9 cellular contexts compared by ENCODE assay signal in the genomic region with DNA sequence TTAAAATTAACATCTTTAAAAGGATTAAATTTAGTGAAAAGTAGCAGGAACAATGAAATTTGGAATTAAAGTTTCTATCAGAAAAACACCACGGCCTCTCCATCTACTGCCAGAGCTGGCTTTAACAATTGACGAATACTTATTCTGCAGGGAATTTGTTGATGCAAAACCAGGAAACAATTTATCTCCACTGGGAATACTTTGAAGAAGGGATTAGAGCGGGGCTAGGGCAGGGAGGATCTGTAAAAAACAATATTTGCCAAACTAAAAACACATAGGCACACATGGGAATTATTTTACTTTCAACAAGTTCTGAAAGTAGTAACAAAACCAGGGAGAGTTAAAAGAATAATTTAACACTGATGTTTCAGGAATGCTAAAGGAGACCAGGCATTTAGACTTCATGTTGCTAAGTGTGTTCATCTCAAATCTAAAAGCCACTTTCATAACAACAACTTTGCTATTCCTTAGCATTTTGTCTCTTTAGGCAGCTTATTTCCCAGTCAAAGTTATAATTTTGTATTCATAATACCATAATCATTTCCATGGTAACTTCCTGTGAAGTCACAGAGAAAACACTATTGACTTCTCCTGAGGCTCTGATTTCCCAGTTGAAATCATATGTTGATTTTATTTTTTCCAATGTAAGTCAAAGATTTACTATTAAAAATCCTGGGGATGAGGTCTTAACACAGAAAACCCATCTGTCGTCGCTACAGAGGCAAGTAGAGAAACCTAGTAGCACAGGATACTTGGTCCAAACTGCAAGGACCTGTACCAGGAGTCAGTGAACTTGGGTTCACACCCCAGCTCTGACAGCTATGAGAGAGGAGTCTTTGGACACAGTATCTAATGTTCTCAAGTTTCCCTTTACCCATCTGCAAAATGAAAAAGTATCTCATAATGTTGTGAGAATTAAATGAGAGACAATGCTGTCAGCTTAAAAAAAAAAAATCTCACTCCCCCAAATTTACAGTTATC.
DNase-seq lines count a peak whose midpoint lies in the region; ATAC-seq and TF ChIP-seq lines count a peak whose summit lies in the region.
"Had no signal": no experiment of that assay in that cellular context is flagged by ENCODE, and none has a peak within 500 bp of the region (broad histone marks: within the 10 kb centered on the region; RNA-seq: fewer than 3 reads in every experiment).

No MANE protein-coding gene starts in this region.

- ATAC-seq in left lobe of liver (peak; percentile 85), GM18867 (IDR thresholded peaks at IDR 0.05; ENCODE audit: unreplicated experiment) (no peak)

- TF ChIP-seq CTCF in HEK293 (tag by site-specific recombination; IDR thresholded peaks at IDR 0.05) = no peak
- TF ChIP-seq CTCF in mammary epithelial cell (conservative IDR thresholded peaks at IDR 0.05 in 1 of 2, IDR thresholded peaks at IDR 0.05 in 1 of 2; ENCODE audit: extremely low read depth in 1 of 2, insufficient read depth in 1 of 2, low read depth in 1 of 2, low read length in 2 of 2) = no peak
- no peak for TF ChIP-seq CTCF in testis (IDR thresholded peaks at IDR 0.05)

- H3K4me2 ChIP-seq in mammary epithelial cell (ENCODE audit: insufficient read depth, low read depth, low read length) = no peak overlapping the region

- POLR2A ChIA-PET in HEK293 (lab: Yijun Ruan, JAX) = no interaction called here

- H3K4me1 ChIP-seq in HEK293 (ENCODE audit: control insufficient read depth, insufficient read depth, low read length) (peaks cover 28% of the 10 kb centered on the region), mammary epithelial cell (ENCODE audit: insufficient read depth, low read length) (peaks cover 5% of the 10 kb centered on the region), testis (peaks cover 30% of the 10 kb centered on the region)

- H3K9me3 ChIP-seq in HEK293 (ENCODE audit: control insufficient read depth, insufficient read depth, low read depth, low read length) (no peaks in the 10 kb centered on the region), mammary epithelial cell (replicated peaks; ENCODE audit: insufficient read depth, low read length) (no peaks in the 10 kb centered on the region), testis (no peaks in the 10 kb centered on the region)

- CTCF ChIA-PET in HEK293 (lab: Yijun Ruan, JAX) = interaction anchor here (0.7 kb wide), 1 partner anchor 1967 kb away, joined by 3 read pairs; no protein-coding TSS in a partner anchor
- CTCF ChIA-PET in mammary epithelial cell (lab: Charles Lee; ENCODE audit: low non-redundant PET) = no interaction called here

- in situ Hi-C loops in mammary epithelial cell (cut with MboI; ENCODE audit: low sequenced_read_pairs in 2 of 2) = no loop called here

- no peak for TF ChIP-seq POLR2A in testis (IDR thresholded peaks at IDR 0.05)

- intact Hi-C loops in mammary epithelial cell (cut with micrococcal nuclease) = no loop called here
- intact Hi-C loops in testis (cut with DNase I; ENCODE audit: low total_unique reads) = no loop called here

- H3K27ac ChIP-seq in HEK293 (ENCODE audit: extremely low read depth, low read depth, low read length) = no peak overlapping the region
- H3K27ac ChIP-seq in mammary epithelial cell (ENCODE audit: insufficient read depth, low read depth, low read length) = peak overlapping the region; percentile 21
- peak overlapping the region; percentile 41 to 46 for H3K27ac ChIP-seq in testis

- 94% methylated on average over 5 of the region's 5 CpGs for WGBS in mammary epithelial cell (ENCODE audit: low coverage, missing lambda C conversion rate)
- 32 to 38% methylated on average over 5 of the region's 5 CpGs for WGBS in testis, 2 donors

- DNase-seq in mammary epithelial cell (no peak), left lobe of liver (ENCODE audit: low spot score) (no peak), testis (peak; percentile 32), SW 1271 (lab: John Stamatoyannopoulos, UW) (no peak), NCI-H524 treated with DMSO at 0.1 percent for 48 hours (lab: John Stamatoyannopoulos, UW) (no peak), nucleus accumbens (lab: John Stamatoyannopoulos, UW) (no peak)
- DNase-seq: stimulated activated CD4-positive, alpha-beta T cell treated with anti-CD3 and anti-CD28 coated beads, Interleukin-15, amount 100 ng/mL, for 24 hours had no signal

- peaks cover 53% of the 10 kb centered on the region for H3K79me2 ChIP-seq in mammary epithelial cell (ENCODE audit: insufficient read depth, low read length)

- H3K9ac ChIP-seq in mammary epithelial cell (ENCODE audit: insufficient read depth, low read length) = no peak overlapping the region

- dilution Hi-C loops in mammary epithelial cell (cut with HindIII; ENCODE audit: low sequenced_read_pairs) = no loop called here

- H2AFZ ChIP-seq in mammary epithelial cell (ENCODE audit: low read depth, low read length) = no peak overlapping the region

- H3K4me3 ChIP-seq in HEK293 (ENCODE audit: low read depth, low read length) = no peak overlapping the region
- no peak overlapping the region for H3K4me3 ChIP-seq in mammary epithelial cell (replicated peaks in 1 of 3; ENCODE audit: insufficient read depth in 1 of 3, low read depth in 2 of 3, low read length in 3 of 3)
- no peak overlapping the region for H3K4me3 ChIP-seq in testis

- no TSS peak for BruUV-seq in mammary epithelial cell (replicated peaks; lab: Mats Ljungman, UMichigan)

- H3K27me3 ChIP-seq in mammary epithelial cell (ENCODE audit: insufficient read depth, low read length) = no peaks in the 10 kb centered on the region
- no peaks in the 10 kb centered on the region for H3K27me3 ChIP-seq in testis

- H4K20me1 ChIP-seq in mammary epithelial cell (ENCODE audit: insufficient read depth, low read length) = no peaks in the 10 kb centered on the region

- H3K36me3 ChIP-seq in HEK293 (ENCODE audit: control insufficient read depth in 2 of 2, insufficient read depth in 1 of 2, low read length in 2 of 2) (no peaks in the 10 kb centered on the region), mammary epithelial cell (ENCODE audit: insufficient read depth, low read length) (no peaks in the 10 kb centered on the region), testis (ENCODE audit: low read depth, missing control alignments) (no peaks in the 10 kb centered on the region)

TF ChIP-seq in HEK293, 187 proteins besides CTCF, POLR2A, EP300 and RAD21:
- TF ChIP-seq ZNF555 (tag by site-specific recombination; conservative IDR thresholded peaks at IDR 0.05) (no peak), ZIC2 (tag by site-specific recombination; IDR thresholded peaks at IDR 0.05) (no peak), ZNF664 (tag by site-specific recombination; IDR thresholded peaks at IDR 0.05) (peak; percentile 34; the same call in 1 of the 2 replicates), ZNF324 (tag by site-specific recombination; IDR thresholded peaks at IDR 0.05) (no peak), ZNF596 (tag by site-specific recombination; IDR thresholded peaks at IDR 0.05) (no peak), ZNF510 (tag by site-specific recombination; IDR thresholded peaks at IDR 0.05; ENCODE audit: insufficient replicate concordance) (no peak), ZNF350 (tag by site-specific recombination; IDR thresholded peaks at IDR 0.05) (no peak), GLI2 (tag by site-specific recombination; IDR thresholded peaks at IDR 0.05; ENCODE audit: borderline replicate concordance, low read depth) (no peak), ZNF292 (tag by site-specific recombination; IDR thresholded peaks at IDR 0.05; ENCODE audit: borderline replicate concordance, low read depth) (no peak), ZNF585B (tag by site-specific recombination; IDR thresholded peaks at IDR 0.05) (no peak), ZNF624 (tag by site-specific recombination; IDR thresholded peaks at IDR 0.05) (no peak), ZNF558 (tag by site-specific recombination; IDR thresholded peaks at IDR 0.05) (no peak), ZNF785 (tag by site-specific recombination; IDR thresholded peaks at IDR 0.05) (no peak)
- TF ChIP-seq, protein P1, sequence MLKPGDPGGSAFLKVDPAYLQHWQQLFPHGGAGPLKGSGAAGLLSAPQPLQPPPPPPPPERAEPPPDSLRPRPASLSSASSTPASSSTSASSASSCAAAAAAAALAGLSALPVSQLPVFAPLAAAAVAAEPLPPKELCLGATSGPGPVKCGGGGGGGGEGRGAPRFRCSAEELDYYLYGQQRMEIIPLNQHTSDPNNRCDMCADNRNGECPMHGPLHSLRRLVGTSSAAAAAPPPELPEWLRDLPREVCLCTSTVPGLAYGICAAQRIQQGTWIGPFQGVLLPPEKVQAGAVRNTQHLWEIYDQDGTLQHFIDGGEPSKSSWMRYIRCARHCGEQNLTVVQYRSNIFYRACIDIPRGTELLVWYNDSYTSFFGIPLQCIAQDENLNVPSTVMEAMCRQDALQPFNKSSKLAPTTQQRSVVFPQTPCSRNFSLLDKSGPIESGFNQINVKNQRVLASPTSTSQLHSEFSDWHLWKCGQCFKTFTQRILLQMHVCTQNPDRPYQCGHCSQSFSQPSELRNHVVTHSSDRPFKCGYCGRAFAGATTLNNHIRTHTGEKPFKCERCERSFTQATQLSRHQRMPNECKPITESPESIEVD (tag by site-specific recombination; IDR thresholded peaks at IDR 0.05) = peak; percentile 76
- TF ChIP-seq, protein P2, sequence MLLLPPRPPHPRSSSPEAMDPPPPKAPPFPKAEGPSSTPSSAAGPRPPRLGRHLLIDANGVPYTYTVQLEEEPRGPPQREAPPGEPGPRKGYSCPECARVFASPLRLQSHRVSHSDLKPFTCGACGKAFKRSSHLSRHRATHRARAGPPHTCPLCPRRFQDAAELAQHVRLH (tag by site-specific recombination; IDR thresholded peaks at IDR 0.05) = no peak
- TF ChIP-seq, protein P3, sequence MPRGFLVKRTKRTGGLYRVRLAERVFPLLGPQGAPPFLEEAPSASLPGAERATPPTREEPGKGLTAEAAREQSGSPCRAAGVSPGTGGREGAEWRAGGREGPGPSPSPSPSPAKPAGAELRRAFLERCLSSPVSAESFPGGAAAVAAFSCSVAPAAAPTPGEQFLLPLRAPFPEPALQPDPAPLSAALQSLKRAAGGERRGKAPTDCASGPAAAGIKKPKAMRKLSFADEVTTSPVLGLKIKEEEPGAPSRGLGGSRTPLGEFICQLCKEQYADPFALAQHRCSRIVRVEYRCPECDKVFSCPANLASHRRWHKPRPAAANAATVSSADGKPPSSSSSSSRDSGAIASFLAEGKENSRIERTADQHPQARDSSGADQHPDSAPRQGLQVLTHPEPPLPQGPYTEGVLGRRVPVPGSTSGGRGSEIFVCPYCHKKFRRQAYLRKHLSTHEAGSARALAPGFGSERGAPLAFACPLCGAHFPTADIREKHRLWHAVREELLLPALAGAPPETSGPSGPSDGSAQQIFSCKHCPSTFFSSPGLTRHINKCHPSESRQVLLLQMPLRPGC (tag by site-specific recombination; IDR thresholded peaks at IDR 0.05) = no peak
